15 cellular contexts compared by ENCODE assay signal in genomic region chr4:153706519-153706918, GRCh38. TPM values are rescaled to one million over a fixed set of nuclear protein-coding genes. Genes with fewer than 3 reads are reported as not detected.
DNase-seq lines count a peak whose midpoint lies in the region; ATAC-seq and TF ChIP-seq lines count a peak whose summit lies in the region.
"Had no signal": no experiment of that assay in that cellular context is flagged by ENCODE, and none has a peak within 500 bp of the region (broad histone marks: within the 10 kb centered on the region; RNA-seq: fewer than 3 reads in every experiment).

No MANE protein-coding gene starts in this region.

- 0 out of 22 replicates have a peak overlapping the region, but pooled peaks of 1 of the 11 experiments have one; percentile 20 for H3K9ac ChIP-seq in BLaER1 treated with 17β-estradiol and CSF1 and Interleukin-3, amounts not matched to agents 10 nM and 100 nM
- no peak overlapping the region for H3K9ac ChIP-seq in mesendoderm (ENCODE audit: low read length)

- H2AK5ac ChIP-seq in mesendoderm (ENCODE audit: low read length): no peak overlapping the region

- ATAC-seq in GM18909 (IDR thresholded peaks at IDR 0.05; ENCODE audit: poor library complexity, unreplicated experiment) (peak; percentile 60), HG02763 (IDR thresholded peaks at IDR 0.05; ENCODE audit: unreplicated experiment) (peak; percentile 19)

- no peak overlapping the region for H2BK5ac ChIP-seq in mesendoderm (ENCODE audit: low read length)

- H3K4me2 ChIP-seq in BLaER1 treated with 17β-estradiol and CSF1 and Interleukin-3, amounts not matched to agents 10 nM and 100 nM: peak overlapping the region; percentile 53 to 92 (median 75)
- H3K4me2 ChIP-seq in mesendoderm (ENCODE audit: low read length): no peak overlapping the region

- H3K4ac ChIP-seq in mesendoderm (ENCODE audit: low read depth, low read length): no peak overlapping the region

- intact Hi-C loops in testis (cut with DNase I; ENCODE audit: low total_unique reads): no loop called here

- no peak overlapping the region for H4K8ac ChIP-seq in mesendoderm (ENCODE audit: low read depth, low read length)

- peaks cover 25 to 45% (median 32%) of the 10 kb centered on the region in 10 experiments for H3K4me1 ChIP-seq in BLaER1 treated with 17β-estradiol and CSF1 and Interleukin-3, amounts not matched to agents 10 nM and 100 nM
- H3K4me1 ChIP-seq in Peyer's patch (no peaks in the 10 kb centered on the region), mesendoderm (ENCODE audit: control insufficient read depth, low read depth, low read length) (no peaks in the 10 kb centered on the region), testis (no peaks in the 10 kb centered on the region)
- H3K4me1 ChIP-seq: esophagus muscularis mucosa, vagina had no signal

- peaks cover 0 to 26% (median 12%) of the 10 kb centered on the region in 11 experiments; a peak in 18 of 22 replicates for H3K9me3 ChIP-seq in BLaER1 treated with 17β-estradiol and CSF1 and Interleukin-3, amounts not matched to agents 10 nM and 100 nM (replicated peaks in 1 of 11)
- H3K9me3 ChIP-seq in Peyer's patch (no peaks in the 10 kb centered on the region), testis (no peaks in the 10 kb centered on the region)
- H3K9me3 ChIP-seq: esophagus muscularis mucosa, vagina had no signal

- H3K27ac ChIP-seq in BLaER1 treated with 17β-estradiol and CSF1 and Interleukin-3, amounts not matched to agents 10 nM and 100 nM: peak overlapping the region in 10 of 11 experiments; percentile 36 to 70 (median 62); a peak in 17 of 22 replicates
- H3K27ac ChIP-seq in Peyer's patch (no peak overlapping the region), mesendoderm (ENCODE audit: low read depth, low read length) (no peak overlapping the region), testis (no peak overlapping the region)
- H3K27ac ChIP-seq: cardiac muscle cell, esophagus muscularis mucosa, SK-N-MC, vagina had no signal

- no peak overlapping the region for H3K18ac ChIP-seq in mesendoderm (ENCODE audit: low read length)

- H2BK15ac ChIP-seq in mesendoderm (replicated peaks; ENCODE audit: low read depth): no peak overlapping the region

- TF ChIP-seq CTCF in NB4 (IDR thresholded peaks at IDR 0.05; ENCODE audit: low read depth, low read length): no peak
- no peak for TF ChIP-seq CTCF in Peyer's patch (IDR thresholded peaks at IDR 0.05)
- TF ChIP-seq CTCF in testis (IDR thresholded peaks at IDR 0.05): no peak

- TF ChIP-seq POLR2A in NB4 (IDR thresholded peaks at IDR 0.05; ENCODE audit: extremely low read depth, insufficient read length) (no peak), Peyer's patch (IDR thresholded peaks at IDR 0.05) (no peak), testis (IDR thresholded peaks at IDR 0.05) (no peak)

- H3K23ac ChIP-seq in mesendoderm (ENCODE audit: low read length): no peak overlapping the region

- no peak overlapping the region for H3K4me3 ChIP-seq in BLaER1 treated with 17β-estradiol and CSF1 and Interleukin-3, amounts not matched to agents 10 nM and 100 nM
- H3K4me3 ChIP-seq in NB4 (ENCODE audit: low read depth, low read length) (peak overlapping the region; percentile 12), Peyer's patch (no peak overlapping the region), mesendoderm (ENCODE audit: low read length) (no peak overlapping the region), testis (no peak overlapping the region)
- H3K4me3 ChIP-seq: cardiac muscle cell, esophagus muscularis mucosa, lung, SK-N-MC, vagina had no signal

- no peak overlapping the region for H3K56ac ChIP-seq in mesendoderm (ENCODE audit: low read length)

- no peaks in the 10 kb centered on the region for H3K79me1 ChIP-seq in mesendoderm (ENCODE audit: low read length)

- no peak overlapping the region for H2BK120ac ChIP-seq in mesendoderm (ENCODE audit: low read depth, low read length)

- no peaks in the 10 kb centered on the region for H3K79me2 ChIP-seq in mesendoderm (ENCODE audit: control insufficient read depth, insufficient read depth, low read length)

- DNase-seq in NB4 (ENCODE audit: low read depth) (peak; percentile 69), NCI-H2171 treated with DMSO at 0.1 percent for 48 hours (lab: John Stamatoyannopoulos, UW) (no peak), Peyer's patch (no peak), mesendoderm (no peak), testis (no peak)
- DNase-seq: activated effector memory CD4-positive, alpha-beta T cell treated with anti-CD3 and anti-CD28 coated beads, Interleukin-2, amount 50 U/mL, for 16 hours; nucleus accumbens had no signal

- peaks cover 0 to 24% (median 3%) of the 10 kb centered on the region in 11 experiments; a peak in 5 of 22 replicates for H3K36me3 ChIP-seq in BLaER1 treated with 17β-estradiol and CSF1 and Interleukin-3, amounts not matched to agents 10 nM and 100 nM
- H3K36me3 ChIP-seq in Peyer's patch (no peaks in the 10 kb centered on the region), mesendoderm (ENCODE audit: control insufficient read depth, insufficient read depth, low read length) (no peaks in the 10 kb centered on the region), testis (ENCODE audit: low read depth, missing control alignments) (no peaks in the 10 kb centered on the region)
- H3K36me3 ChIP-seq: cardiac muscle cell, esophagus muscularis mucosa, vagina had no signal

- H4K20me1 ChIP-seq in BLaER1 treated with 17β-estradiol and CSF1 and Interleukin-3, amounts not matched to agents 10 nM and 100 nM: no peaks in the 10 kb centered on the region

- no peak overlapping the region for H4K5ac ChIP-seq in mesendoderm (ENCODE audit: low read length)

- no peaks in the 10 kb centered on the region for H3K27me3 ChIP-seq in BLaER1 treated with 17β-estradiol and CSF1 and Interleukin-3, amounts not matched to agents 10 nM and 100 nM
- H3K27me3 ChIP-seq in Peyer's patch (no peaks in the 10 kb centered on the region), mesendoderm (ENCODE audit: insufficient read depth, low read length, poor library complexity) (no peaks in the 10 kb centered on the region), testis (no peaks in the 10 kb centered on the region)
- H3K27me3 ChIP-seq: cardiac muscle cell, esophagus muscularis mucosa, vagina had no signal

RNA-seq across cellular contexts. Expression of gene TLR2, which starts 22.4 kb away (rescaled TPM):
- total RNA-seq in Peyer's patch (10 to 100 TPM in 2 of 4 donors, 1 to 10 TPM in 2; 4.7 to 13.8 (median 9.4) TPM), testis (10 to 100 TPM in 1 of 2 donors, 1 to 10 TPM in 1; 8.7 to 12.0 TPM)
- polyA plus RNA-seq in mesendoderm (2013, experiment 1 of 2): 0.38 TPM
- polyA plus RNA-seq in mesendoderm (2013, experiment 2 of 2): 0.45 TPM
- polyA plus RNA-seq in testis (ENCODE audit: insufficient read depth, low read depth, low replicate concordance): 5.4 TPM

RNA-seq across cellular contexts. Expression of gene RNF175, which starts 53.3 kb away (rescaled TPM):
- not detected for total RNA-seq in Peyer's patch
- polyA plus RNA-seq in mesendoderm (2013, experiment 1 of 2): 3.4 TPM
- 3.4 TPM for polyA plus RNA-seq in mesendoderm (2013, experiment 2 of 2)
- total RNA-seq in testis: under 1 TPM; 0.63 to 0.99 TPM
- polyA plus RNA-seq in testis (ENCODE audit: insufficient read depth, low read depth, low replicate concordance): 3.0 TPM

Comparison
In these comparisons a context has a peak if more than half of its experiments do, and no peak if none do; other contexts are left out.
1. H3K27ac ChIP-seq: peak in BLaER1 treated with 17β-estradiol and CSF1 and Interleukin-3, amounts not matched to agents 10 nM and 100 nM (10 of 11); none in Peyer's patch (0 of 4), mesendoderm (single experiment) and testis (0 of 2).